Comparison of ENCODE assay signal across 9 cellular contexts in the genomic region with DNA sequence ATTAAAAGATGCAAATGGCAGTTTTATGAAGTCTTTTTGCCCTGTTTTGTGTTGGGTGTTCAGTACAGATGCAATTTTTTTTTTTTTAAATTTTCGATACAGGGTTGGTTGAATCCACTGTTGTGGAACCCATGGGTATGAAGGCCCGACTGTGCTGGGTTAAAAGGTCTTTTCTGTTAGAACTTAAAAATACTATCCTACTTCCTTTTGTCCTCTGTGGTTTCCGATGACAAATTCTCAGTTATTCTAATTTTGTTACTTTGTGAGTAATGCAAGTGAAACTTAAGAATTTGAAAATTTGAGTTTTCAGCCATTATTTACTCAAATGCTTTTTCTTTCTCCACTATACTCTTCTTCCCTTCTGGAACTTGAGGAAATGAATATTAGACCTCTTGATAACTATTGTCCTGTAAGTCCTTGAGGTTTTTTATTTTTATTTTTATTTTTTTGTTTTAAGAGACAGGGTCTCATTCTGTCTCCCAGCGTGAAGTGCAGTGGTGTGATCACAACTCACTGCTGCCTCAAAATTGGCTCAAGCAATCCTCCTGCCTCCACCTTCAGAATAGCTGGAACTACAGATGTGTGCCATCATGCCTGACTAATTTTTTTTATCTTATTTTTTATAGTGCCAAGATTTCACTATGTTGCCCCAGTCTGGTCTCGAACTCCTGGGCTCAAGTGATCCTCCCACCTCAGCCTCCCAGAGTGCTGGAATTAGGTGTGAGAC.
DNase-seq lines count a peak whose midpoint lies in the region; ATAC-seq and TF ChIP-seq lines count a peak whose summit lies in the region.
"Had no signal": no experiment of that assay in that cellular context is flagged by ENCODE, and none has a peak within 500 bp of the region (broad histone marks: within the 10 kb centered on the region; RNA-seq: fewer than 3 reads in every experiment).

No MANE protein-coding gene starts in this region.

- no peak overlapping the region for H3K4me3 ChIP-seq in right atrium auricular region
- no peak overlapping the region for H3K4me3 ChIP-seq in mammary epithelial cell (replicated peaks in 1 of 3; ENCODE audit: insufficient read depth in 1 of 3, low read depth in 2 of 3, low read length in 3 of 3)
- H3K4me3 ChIP-seq in colonic mucosa: no peak overlapping the region
- H3K4me3 ChIP-seq: smooth muscle cell had no signal

- in situ Hi-C loops in mammary epithelial cell (cut with MboI; ENCODE audit: low sequenced_read_pairs in 2 of 2): no loop called here

- H3K27ac ChIP-seq in right atrium auricular region: no peak overlapping the region
- no peak overlapping the region for H3K27ac ChIP-seq in mammary epithelial cell (ENCODE audit: insufficient read depth, low read depth, low read length)
- H3K27ac ChIP-seq in colonic mucosa: no peak overlapping the region

- intact Hi-C loops in mammary epithelial cell (cut with micrococcal nuclease) (no loop called here), colonic mucosa (cut with DNase I) (no loop called here)

- H3K27ac Mint-ChIP-seq in T-helper 17 cell: peak overlapping the region; percentile 82

- H4K20me1 ChIP-seq in mammary epithelial cell (ENCODE audit: insufficient read depth, low read length): no peaks in the 10 kb centered on the region

- no peak overlapping the region for H3K4me2 ChIP-seq in mammary epithelial cell (ENCODE audit: insufficient read depth, low read depth, low read length)
- H3K4me2 ChIP-seq: smooth muscle cell had no signal

- peaks cover 5% of the 10 kb centered on the region for H3K36me3 Mint-ChIP-seq in T-helper 17 cell (ENCODE audit: low read depth)

- H3K9me3 ChIP-seq in T-helper 17 cell (ENCODE audit: control insufficient read depth, low read length, poor library complexity, severe bottlenecking) (no peaks in the 10 kb centered on the region), right atrium auricular region (no peaks in the 10 kb centered on the region), mammary epithelial cell (replicated peaks; ENCODE audit: insufficient read depth, low read length) (no peaks in the 10 kb centered on the region), colonic mucosa (no peaks in the 10 kb centered on the region)

- H2AFZ ChIP-seq in mammary epithelial cell (ENCODE audit: low read depth, low read length): no peak overlapping the region

- peaks cover 5% of the 10 kb centered on the region for H3K36me3 ChIP-seq in right atrium auricular region
- H3K36me3 ChIP-seq in mammary epithelial cell (ENCODE audit: insufficient read depth, low read length): no peaks in the 10 kb centered on the region
- H3K36me3 ChIP-seq in colonic mucosa: no peaks in the 10 kb centered on the region

- peaks cover 13% of the 10 kb centered on the region for H3K4me1 Mint-ChIP-seq in T-helper 17 cell

- H3K4me1 ChIP-seq in right atrium auricular region (no peaks in the 10 kb centered on the region), mammary epithelial cell (ENCODE audit: insufficient read depth, low read length) (no peaks in the 10 kb centered on the region), colonic mucosa (no peaks in the 10 kb centered on the region)

- TF ChIP-seq CTCF in right atrium auricular region (IDR thresholded peaks at IDR 0.05) (no peak), mammary epithelial cell (conservative IDR thresholded peaks at IDR 0.05 in 1 of 2, IDR thresholded peaks at IDR 0.05 in 1 of 2; ENCODE audit: extremely low read depth in 1 of 2, insufficient read depth in 1 of 2, low read depth in 1 of 2, low read length in 2 of 2) (no peak), colonic mucosa (IDR thresholded peaks at IDR 0.05) (no peak)

- no peak overlapping the region for H3K9ac ChIP-seq in mammary epithelial cell (ENCODE audit: insufficient read depth, low read length)
- H3K9ac ChIP-seq in colonic mucosa (ENCODE audit: low read depth in 2 of 2, low read length in 2 of 2): no peak overlapping the region

- DNase-seq in AG20443 (ENCODE audit: low spot score): peak; percentile 10
- no peak for DNase-seq in T-helper 17 cell
- no peak for DNase-seq in NCI-H1417 (lab: John Stamatoyannopoulos, UW)
- no peak for DNase-seq in right atrium auricular region (ENCODE audit: low spot score)
- no peak for DNase-seq in mammary epithelial cell
- DNase-seq in colonic mucosa: no peak

- BruUV-seq in mammary epithelial cell (replicated peaks; lab: Mats Ljungman, UMichigan): no TSS peak

- CTCF ChIA-PET in mammary epithelial cell (lab: Charles Lee; ENCODE audit: low non-redundant PET): no interaction called here

- peaks cover 9% of the 10 kb centered on the region for H3K79me2 ChIP-seq in mammary epithelial cell (ENCODE audit: insufficient read depth, low read length)

- ATAC-seq in GM18907 (IDR thresholded peaks at IDR 0.05; ENCODE audit: unreplicated experiment): peak; percentile 75
- ATAC-seq in HG03025 (IDR thresholded peaks at IDR 0.05; ENCODE audit: low FRiP score, unreplicated experiment): peak; percentile 74
- peak; percentile 50 for ATAC-seq in T-helper 17 cell

- 88% methylated on average over 4 of the region's 5 CpGs for WGBS in mammary epithelial cell (ENCODE audit: low coverage, missing lambda C conversion rate)

- no peaks in the 10 kb centered on the region for H3K27me3 Mint-ChIP-seq in T-helper 17 cell

- peak overlapping the region; percentile 57 for H3K4me3 Mint-ChIP-seq in T-helper 17 cell

- no peaks in the 10 kb centered on the region for H3K27me3 ChIP-seq in right atrium auricular region
- H3K27me3 ChIP-seq in mammary epithelial cell (ENCODE audit: insufficient read depth, low read length): no peaks in the 10 kb centered on the region
- H3K27me3 ChIP-seq in colonic mucosa: no peaks in the 10 kb centered on the region

- dilution Hi-C loops in mammary epithelial cell (cut with HindIII; ENCODE audit: low sequenced_read_pairs): no loop called here
